In the genomic region with DNA sequence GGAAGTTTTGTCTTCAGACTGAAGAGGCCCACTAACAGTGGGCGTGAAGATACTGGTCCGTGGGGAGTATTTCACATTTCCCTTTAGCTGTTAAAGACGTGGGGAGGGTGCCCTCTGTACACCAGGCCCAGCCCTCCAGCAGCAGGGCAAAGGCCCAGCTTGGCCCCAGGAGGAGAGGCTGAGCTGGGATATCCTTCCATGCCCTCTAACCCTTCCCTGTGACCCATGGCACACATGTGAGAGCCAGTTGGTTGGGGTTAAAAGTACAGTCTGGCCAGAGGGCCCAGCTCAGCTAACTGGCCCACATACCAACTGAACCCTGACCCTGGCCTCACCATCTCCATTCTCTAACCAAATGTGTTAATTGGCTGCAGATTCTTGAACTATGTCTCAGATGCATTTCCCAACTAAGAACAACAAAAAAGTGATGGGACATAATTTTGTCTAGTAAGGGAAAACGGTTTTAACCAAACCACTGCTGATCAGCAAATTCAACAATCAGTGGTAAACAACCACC, we compare ENCODE assay signal across 1 cellular context.
TF ChIP-seq lines count a peak whose summit lies in the region.

No MANE protein-coding gene starts in this region.

TF ChIP-seq in HepG2, 621 proteins besides CTCF, POLR2A, EP300 and RAD21 (continued from another document and continues in another):
- TF ChIP-seq, protein P1, sequence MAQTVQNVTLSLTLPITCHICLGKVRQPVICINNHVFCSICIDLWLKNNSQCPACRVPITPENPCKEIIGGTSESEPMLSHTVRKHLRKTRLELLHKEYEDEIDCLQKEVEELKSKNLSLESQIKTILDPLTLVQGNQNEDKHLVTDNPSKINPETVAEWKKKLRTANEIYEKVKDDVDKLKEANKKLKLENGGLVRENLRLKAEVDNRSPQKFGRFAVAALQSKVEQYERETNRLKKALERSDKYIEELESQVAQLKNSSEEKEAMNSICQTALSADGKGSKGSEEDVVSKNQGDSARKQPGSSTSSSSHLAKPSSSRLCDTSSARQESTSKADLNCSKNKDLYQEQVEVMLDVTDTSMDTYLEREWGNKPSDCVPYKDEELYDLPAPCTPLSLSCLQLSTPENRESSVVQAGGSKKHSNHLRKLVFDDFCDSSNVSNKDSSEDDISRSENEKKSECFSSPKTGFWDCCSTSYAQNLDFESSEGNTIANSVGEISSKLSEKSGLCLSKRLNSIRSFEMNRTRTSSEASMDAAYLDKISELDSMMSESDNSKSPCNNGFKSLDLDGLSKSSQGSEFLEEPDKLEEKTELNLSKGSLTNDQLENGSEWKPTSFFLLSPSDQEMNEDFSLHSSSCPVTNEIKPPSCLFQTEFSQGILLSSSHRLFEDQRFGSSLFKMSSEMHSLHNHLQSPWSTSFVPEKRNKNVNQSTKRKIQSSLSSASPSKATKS (CRISPR knock-in tag; IDR thresholded peaks at IDR 0.05): no peak
- TF ChIP-seq ZNF33A (CRISPR knock-in tag; IDR thresholded peaks at IDR 0.05; ENCODE audit: borderline replicate concordance): no peak
- TF ChIP-seq, protein P2, sequence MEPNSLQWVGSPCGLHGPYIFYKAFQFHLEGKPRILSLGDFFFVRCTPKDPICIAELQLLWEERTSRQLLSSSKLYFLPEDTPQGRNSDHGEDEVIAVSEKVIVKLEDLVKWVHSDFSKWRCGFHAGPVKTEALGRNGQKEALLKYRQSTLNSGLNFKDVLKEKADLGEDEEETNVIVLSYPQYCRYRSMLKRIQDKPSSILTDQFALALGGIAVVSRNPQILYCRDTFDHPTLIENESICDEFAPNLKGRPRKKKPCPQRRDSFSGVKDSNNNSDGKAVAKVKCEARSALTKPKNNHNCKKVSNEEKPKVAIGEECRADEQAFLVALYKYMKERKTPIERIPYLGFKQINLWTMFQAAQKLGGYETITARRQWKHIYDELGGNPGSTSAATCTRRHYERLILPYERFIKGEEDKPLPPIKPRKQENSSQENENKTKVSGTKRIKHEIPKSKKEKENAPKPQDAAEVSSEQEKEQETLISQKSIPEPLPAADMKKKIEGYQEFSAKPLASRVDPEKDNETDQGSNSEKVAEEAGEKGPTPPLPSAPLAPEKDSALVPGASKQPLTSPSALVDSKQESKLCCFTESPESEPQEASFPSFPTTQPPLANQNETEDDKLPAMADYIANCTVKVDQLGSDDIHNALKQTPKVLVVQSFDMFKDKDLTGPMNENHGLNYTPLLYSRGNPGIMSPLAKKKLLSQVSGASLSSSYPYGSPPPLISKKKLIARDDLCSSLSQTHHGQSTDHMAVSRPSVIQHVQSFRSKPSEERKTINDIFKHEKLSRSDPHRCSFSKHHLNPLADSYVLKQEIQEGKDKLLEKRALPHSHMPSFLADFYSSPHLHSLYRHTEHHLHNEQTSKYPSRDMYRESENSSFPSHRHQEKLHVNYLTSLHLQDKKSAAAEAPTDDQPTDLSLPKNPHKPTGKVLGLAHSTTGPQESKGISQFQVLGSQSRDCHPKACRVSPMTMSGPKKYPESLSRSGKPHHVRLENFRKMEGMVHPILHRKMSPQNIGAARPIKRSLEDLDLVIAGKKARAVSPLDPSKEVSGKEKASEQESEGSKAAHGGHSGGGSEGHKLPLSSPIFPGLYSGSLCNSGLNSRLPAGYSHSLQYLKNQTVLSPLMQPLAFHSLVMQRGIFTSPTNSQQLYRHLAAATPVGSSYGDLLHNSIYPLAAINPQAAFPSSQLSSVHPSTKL (CRISPR knock-in tag; IDR thresholded peaks at IDR 0.05): no peak
- TF ChIP-seq SP4 (CRISPR knock-in tag; IDR thresholded peaks at IDR 0.05): no peak
- peak; percentile 76 for TF ChIP-seq SALL1 (CRISPR knock-in tag; IDR thresholded peaks at IDR 0.05)
- TF ChIP-seq U2AF2 (IDR thresholded peaks at IDR 0.05; ENCODE audit: low read depth, low read length): no peak
- no peak for TF ChIP-seq ZNF225 (CRISPR knock-in tag; IDR thresholded peaks at IDR 0.05)
- TF ChIP-seq CCDC6 (CRISPR knock-in tag; IDR thresholded peaks at IDR 0.05): no peak
- TF ChIP-seq, protein P3, sequence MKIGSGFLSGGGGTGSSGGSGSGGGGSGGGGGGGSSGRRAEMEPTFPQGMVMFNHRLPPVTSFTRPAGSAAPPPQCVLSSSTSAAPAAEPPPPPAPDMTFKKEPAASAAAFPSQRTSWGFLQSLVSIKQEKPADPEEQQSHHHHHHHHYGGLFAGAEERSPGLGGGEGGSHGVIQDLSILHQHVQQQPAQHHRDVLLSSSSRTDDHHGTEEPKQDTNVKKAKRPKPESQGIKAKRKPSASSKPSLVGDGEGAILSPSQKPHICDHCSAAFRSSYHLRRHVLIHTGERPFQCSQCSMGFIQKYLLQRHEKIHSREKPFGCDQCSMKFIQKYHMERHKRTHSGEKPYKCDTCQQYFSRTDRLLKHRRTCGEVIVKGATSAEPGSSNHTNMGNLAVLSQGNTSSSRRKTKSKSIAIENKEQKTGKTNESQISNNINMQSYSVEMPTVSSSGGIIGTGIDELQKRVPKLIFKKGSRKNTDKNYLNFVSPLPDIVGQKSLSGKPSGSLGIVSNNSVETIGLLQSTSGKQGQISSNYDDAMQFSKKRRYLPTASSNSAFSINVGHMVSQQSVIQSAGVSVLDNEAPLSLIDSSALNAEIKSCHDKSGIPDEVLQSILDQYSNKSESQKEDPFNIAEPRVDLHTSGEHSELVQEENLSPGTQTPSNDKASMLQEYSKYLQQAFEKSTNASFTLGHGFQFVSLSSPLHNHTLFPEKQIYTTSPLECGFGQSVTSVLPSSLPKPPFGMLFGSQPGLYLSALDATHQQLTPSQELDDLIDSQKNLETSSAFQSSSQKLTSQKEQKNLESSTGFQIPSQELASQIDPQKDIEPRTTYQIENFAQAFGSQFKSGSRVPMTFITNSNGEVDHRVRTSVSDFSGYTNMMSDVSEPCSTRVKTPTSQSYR (CRISPR knock-in tag; IDR thresholded peaks at IDR 0.05; ENCODE audit: borderline replicate concordance): no peak
- TF ChIP-seq ETV5 (CRISPR knock-in tag; IDR thresholded peaks at IDR 0.05; ENCODE audit: borderline replicate concordance): no peak
- TF ChIP-seq PCBP2 (optimal IDR thresholded peaks at IDR 0.05; ENCODE audit: low read depth, low read length, poor library complexity, severe bottlenecking): no peak
- peak; percentile 88 for TF ChIP-seq RXRB (CRISPR knock-in tag; IDR thresholded peaks at IDR 0.05; ENCODE audit: borderline replicate concordance)
- TF ChIP-seq RXRA (CRISPR knock-in tag; IDR thresholded peaks at IDR 0.05): peak; percentile 84
- TF ChIP-seq SAP130 (CRISPR knock-in tag; IDR thresholded peaks at IDR 0.05; ENCODE audit: low read depth): 0 out of 2 replicates have a peak, but pooled peaks have one; percentile 9
- TF ChIP-seq TEAD3 (CRISPR knock-in tag; optimal IDR thresholded peaks at IDR 0.05; ENCODE audit: borderline replicate concordance): peak; percentile 65
- TF ChIP-seq, protein P4, sequence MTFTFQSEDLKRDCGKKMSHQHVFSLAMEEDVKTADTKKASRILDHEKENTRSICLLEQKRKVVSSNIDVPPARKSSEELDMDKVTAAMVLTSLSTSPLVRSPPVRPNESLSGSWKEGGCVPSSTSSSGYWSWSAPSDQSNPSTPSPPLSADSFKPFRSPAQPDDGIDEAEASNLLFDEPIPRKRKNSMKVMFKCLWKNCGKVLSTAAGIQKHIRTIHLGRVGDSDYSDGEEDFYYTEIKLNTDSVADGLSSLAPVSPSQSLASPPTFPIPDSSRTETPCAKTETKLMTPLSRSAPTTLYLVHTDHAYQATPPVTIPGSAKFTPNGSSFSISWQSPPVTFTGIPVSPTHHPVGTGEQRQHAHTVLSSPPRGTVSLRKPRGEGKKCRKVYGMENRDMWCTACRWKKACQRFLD (CRISPR knock-in tag; IDR thresholded peaks at IDR 0.05; ENCODE audit: borderline replicate concordance): no peak
- TF ChIP-seq, protein P5, sequence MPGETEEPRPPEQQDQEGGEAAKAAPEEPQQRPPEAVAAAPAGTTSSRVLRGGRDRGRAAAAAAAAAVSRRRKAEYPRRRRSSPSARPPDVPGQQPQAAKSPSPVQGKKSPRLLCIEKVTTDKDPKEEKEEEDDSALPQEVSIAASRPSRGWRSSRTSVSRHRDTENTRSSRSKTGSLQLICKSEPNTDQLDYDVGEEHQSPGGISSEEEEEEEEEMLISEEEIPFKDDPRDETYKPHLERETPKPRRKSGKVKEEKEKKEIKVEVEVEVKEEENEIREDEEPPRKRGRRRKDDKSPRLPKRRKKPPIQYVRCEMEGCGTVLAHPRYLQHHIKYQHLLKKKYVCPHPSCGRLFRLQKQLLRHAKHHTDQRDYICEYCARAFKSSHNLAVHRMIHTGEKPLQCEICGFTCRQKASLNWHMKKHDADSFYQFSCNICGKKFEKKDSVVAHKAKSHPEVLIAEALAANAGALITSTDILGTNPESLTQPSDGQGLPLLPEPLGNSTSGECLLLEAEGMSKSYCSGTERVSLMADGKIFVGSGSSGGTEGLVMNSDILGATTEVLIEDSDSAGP (CRISPR knock-in tag; IDR thresholded peaks at IDR 0.05; ENCODE audit: borderline replicate concordance): peak; percentile 36; the same call in 1 of the 2 replicates
- no peak for TF ChIP-seq FOSL2 (CRISPR knock-in tag; IDR thresholded peaks at IDR 0.05)
- TF ChIP-seq HDAC1 (CRISPR knock-in tag; IDR thresholded peaks at IDR 0.05): peak; percentile 18; the same call in 1 of the 2 replicates
- TF ChIP-seq ZIK1 (CRISPR knock-in tag; IDR thresholded peaks at IDR 0.05; ENCODE audit: borderline replicate concordance, low read depth): no peak
- no peak for TF ChIP-seq ZNF615 (CRISPR knock-in tag; IDR thresholded peaks at IDR 0.05; ENCODE audit: borderline replicate concordance)
- TF ChIP-seq, protein P6, sequence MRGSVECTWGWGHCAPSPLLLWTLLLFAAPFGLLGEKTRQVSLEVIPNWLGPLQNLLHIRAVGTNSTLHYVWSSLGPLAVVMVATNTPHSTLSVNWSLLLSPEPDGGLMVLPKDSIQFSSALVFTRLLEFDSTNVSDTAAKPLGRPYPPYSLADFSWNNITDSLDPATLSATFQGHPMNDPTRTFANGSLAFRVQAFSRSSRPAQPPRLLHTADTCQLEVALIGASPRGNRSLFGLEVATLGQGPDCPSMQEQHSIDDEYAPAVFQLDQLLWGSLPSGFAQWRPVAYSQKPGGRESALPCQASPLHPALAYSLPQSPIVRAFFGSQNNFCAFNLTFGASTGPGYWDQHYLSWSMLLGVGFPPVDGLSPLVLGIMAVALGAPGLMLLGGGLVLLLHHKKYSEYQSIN (CRISPR knock-in tag; IDR thresholded peaks at IDR 0.05; ENCODE audit: borderline replicate concordance): no peak
- TF ChIP-seq MZF1 (CRISPR knock-in tag; IDR thresholded peaks at IDR 0.05; ENCODE audit: borderline replicate concordance): no peak
- no peak for TF ChIP-seq ZNF17 (CRISPR knock-in tag; IDR thresholded peaks at IDR 0.05)
- peak; percentile 14; the same call in 1 of the 2 replicates for TF ChIP-seq GFI1 (CRISPR knock-in tag; IDR thresholded peaks at IDR 0.05; ENCODE audit: borderline replicate concordance)
- TF ChIP-seq REPIN1 (CRISPR knock-in tag; IDR thresholded peaks at IDR 0.05; ENCODE audit: borderline replicate concordance, low read depth): no peak
- TF ChIP-seq, protein P7, sequence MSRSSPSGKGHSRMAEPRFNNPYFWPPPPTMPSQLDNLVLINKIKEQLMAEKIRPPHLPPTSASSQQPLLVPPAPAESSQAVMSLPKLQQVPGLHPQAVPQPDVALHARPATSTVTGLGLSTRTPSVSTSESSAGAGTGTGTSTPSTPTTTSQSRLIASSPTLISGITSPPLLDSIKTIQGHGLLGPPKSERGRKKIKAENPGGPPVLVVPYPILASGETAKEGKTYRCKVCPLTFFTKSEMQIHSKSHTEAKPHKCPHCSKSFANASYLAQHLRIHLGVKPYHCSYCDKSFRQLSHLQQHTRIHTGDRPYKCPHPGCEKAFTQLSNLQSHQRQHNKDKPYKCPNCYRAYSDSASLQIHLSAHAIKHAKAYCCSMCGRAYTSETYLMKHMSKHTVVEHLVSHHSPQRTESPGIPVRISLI (CRISPR knock-in tag; IDR thresholded peaks at IDR 0.05; ENCODE audit: borderline replicate concordance): no peak
- TF ChIP-seq, protein P8, sequence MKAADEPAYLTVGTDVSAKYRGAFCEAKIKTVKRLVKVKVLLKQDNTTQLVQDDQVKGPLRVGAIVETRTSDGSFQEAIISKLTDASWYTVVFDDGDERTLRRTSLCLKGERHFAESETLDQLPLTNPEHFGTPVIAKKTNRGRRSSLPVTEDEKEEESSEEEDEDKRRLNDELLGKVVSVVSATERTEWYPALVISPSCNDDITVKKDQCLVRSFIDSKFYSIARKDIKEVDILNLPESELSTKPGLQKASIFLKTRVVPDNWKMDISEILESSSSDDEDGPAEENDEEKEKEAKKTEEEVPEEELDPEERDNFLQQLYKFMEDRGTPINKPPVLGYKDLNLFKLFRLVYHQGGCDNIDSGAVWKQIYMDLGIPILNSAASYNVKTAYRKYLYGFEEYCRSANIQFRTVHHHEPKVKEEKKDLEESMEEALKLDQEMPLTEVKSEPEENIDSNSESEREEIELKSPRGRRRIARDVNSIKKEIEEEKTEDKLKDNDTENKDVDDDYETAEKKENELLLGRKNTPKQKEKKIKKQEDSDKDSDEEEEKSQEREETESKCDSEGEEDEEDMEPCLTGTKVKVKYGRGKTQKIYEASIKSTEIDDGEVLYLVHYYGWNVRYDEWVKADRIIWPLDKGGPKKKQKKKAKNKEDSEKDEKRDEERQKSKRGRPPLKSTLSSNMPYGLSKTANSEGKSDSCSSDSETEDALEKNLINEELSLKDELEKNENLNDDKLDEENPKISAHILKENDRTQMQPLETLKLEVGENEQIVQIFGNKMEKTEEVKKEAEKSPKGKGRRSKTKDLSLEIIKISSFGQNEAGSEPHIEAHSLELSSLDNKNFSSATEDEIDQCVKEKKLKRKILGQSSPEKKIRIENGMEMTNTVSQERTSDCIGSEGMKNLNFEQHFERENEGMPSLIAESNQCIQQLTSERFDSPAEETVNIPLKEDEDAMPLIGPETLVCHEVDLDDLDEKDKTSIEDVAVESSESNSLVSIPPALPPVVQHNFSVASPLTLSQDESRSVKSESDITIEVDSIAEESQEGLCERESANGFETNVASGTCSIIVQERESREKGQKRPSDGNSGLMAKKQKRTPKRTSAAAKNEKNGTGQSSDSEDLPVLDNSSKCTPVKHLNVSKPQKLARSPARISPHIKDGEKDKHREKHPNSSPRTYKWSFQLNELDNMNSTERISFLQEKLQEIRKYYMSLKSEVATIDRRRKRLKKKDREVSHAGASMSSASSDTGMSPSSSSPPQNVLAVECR (CRISPR knock-in tag; IDR thresholded peaks at IDR 0.05; ENCODE audit: borderline replicate concordance): no peak; the same call in 1 of the 2 replicates
- TF ChIP-seq, protein P9, sequence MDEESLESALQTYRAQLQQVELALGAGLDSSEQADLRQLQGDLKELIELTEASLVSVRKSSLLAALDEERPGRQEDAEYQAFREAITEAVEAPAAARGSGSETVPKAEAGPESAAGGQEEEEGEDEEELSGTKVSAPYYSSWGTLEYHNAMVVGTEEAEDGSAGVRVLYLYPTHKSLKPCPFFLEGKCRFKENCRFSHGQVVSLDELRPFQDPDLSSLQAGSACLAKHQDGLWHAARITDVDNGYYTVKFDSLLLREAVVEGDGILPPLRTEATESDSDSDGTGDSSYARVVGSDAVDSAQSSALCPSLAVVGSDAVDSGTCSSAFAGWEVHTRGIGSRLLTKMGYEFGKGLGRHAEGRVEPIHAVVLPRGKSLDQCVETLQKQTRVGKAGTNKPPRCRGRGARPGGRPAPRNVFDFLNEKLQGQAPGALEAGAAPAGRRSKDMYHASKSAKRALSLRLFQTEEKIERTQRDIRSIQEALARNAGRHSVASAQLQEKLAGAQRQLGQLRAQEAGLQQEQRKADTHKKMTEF (CRISPR knock-in tag; IDR thresholded peaks at IDR 0.05): no peak
- no peak for TF ChIP-seq ONECUT2 (CRISPR knock-in tag; IDR thresholded peaks at IDR 0.05)
- TF ChIP-seq ZNF34 (CRISPR knock-in tag; IDR thresholded peaks at IDR 0.05; ENCODE audit: borderline replicate concordance): no peak
- no peak for TF ChIP-seq ZNF841 (CRISPR knock-in tag; IDR thresholded peaks at IDR 0.05; ENCODE audit: borderline replicate concordance)
- no peak for TF ChIP-seq CCAR2 (optimal IDR thresholded peaks at IDR 0.05; ENCODE audit: low read depth, low read length)
- no peak for TF ChIP-seq RFX5 (IDR thresholded peaks at IDR 0.05; ENCODE audit: low read depth, low read length)
- TF ChIP-seq KLF12 (CRISPR knock-in tag; IDR thresholded peaks at IDR 0.05; ENCODE audit: borderline replicate concordance): no peak
- TF ChIP-seq ZNF510 (CRISPR knock-in tag; IDR thresholded peaks at IDR 0.05; ENCODE audit: low read depth): no peak
